Comparison of ENCODE assay signal across 28 cellular contexts in the genomic region with DNA sequence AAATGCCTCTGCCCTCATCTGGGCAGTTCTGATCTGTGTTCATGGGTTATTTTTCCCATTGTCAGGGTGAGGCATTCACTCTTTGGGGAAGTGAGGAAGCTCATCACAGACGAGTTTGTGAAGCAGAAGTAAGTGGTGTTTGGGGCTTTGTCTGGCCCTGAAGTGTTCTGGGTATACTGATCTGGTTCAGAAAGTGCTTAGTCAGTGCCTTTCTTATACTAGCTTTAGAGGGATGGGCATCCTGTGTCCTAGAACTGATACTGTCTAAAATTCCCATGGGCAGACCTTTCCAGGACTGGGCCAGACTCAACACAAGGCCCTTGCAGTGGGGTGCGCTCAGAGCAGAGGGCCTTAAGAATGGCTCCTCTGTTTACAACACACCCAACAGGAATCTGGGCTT.
"Had no signal": no experiment of that assay in that cellular context is flagged by ENCODE, and none has a peak within 500 bp of the region (broad histone marks: within the 10 kb centered on the region; RNA-seq: fewer than 3 reads in every experiment).

No MANE protein-coding gene starts in this region.

- H3K4me3 ChIP-seq: colonic mucosa, esophagus squamous epithelium, heart right ventricle, lower lobe of right lung, pancreas, right lobe of liver, suprapubic skin had no signal

- FAIRE-seq: endometrium, pancreas, small intestine, urothelium cell line had no signal

- H3K4me1 ChIP-seq: colonic mucosa, heart right ventricle, lower lobe of right lung, pancreas, right lobe of liver had no signal

- H3K27ac ChIP-seq: colonic mucosa, esophagus squamous epithelium, heart right ventricle, lower lobe of right lung, neutrophil, pancreas, right lobe of liver, suprapubic skin had no signal

- ATAC-seq: effector memory CD8-positive, alpha-beta T cell; heart right ventricle; left colon; left ventricle myocardium superior; lower lobe of right lung; natural killer cell treated with Interleukin-12 subunit alpha and Interleukin-12 subunit beta and Interleukin-15 and Interleukin-18, amount 100 ng/mL, for 72 hours; pancreas; stimulated activated naive CD8-positive, alpha-beta T cell treated with anti-CD3 and anti-CD28 coated beads, Interleukin-15, amount 100 ng/mL, for 72 hours had no signal

- DNase-seq: colonic mucosa; dermis blood vessel endothelial cell; effector memory CD8-positive, alpha-beta T cell; erythroblast; esophagus squamous epithelium; foreskin melanocyte; glutamatergic neuron; heart right ventricle; hippocampal formation; immature natural killer cell; islet precursor cell; kidney glomerular epithelial cell; left colon; left ventricle myocardium superior; lower lobe of right lung; naive B cell; pancreas; right lobe of liver; small intestine; stimulated activated CD4-positive, alpha-beta T cell treated with anti-CD3 and anti-CD28 coated beads, Interleukin-15, amount 100 ng/mL, for 24 hours; stimulated activated CD4-positive, alpha-beta T cell treated with anti-CD3 and anti-CD28 coated beads, Interleukin-2, amount 100 ng/mL, for 48 hours; stimulated activated naive B cell treated with anti-CD40 and anti-IgM and Interleukin-4, amounts not matched to agents 10 μg/mL and 1 μg/mL and 100 μg/mL, for 72 hours; stimulated activated naive CD8-positive, alpha-beta T cell treated with anti-CD3 and anti-CD28 coated beads, Interleukin-15, amount 100 ng/mL, for 72 hours had no signal

- H3K36me3 ChIP-seq: colonic mucosa, lower lobe of right lung, neutrophil, pancreas, right lobe of liver, suprapubic skin had no signal

- H3K9me3 ChIP-seq: colonic mucosa, esophagus squamous epithelium, heart right ventricle, lower lobe of right lung, neutrophil, pancreas, right lobe of liver, suprapubic skin had no signal

- H3K27me3 ChIP-seq: colonic mucosa, esophagus squamous epithelium, heart right ventricle, pancreas, right lobe of liver, suprapubic skin had no signal
